Comparison of ENCODE assay signal across 8 cellular contexts in genomic region chr15:59689626-59690236, GRCh38. TPM values are rescaled to one million over a fixed set of nuclear protein-coding genes. Genes with fewer than 3 reads are reported as not detected.
DNase-seq lines count a peak whose midpoint lies in the region; ATAC-seq and TF ChIP-seq lines count a peak whose summit lies in the region.

No MANE protein-coding gene starts in this region.

- TF ChIP-seq CTCF in GM12875 (IDR thresholded peaks at IDR 0.05; ENCODE audit: borderline replicate concordance, insufficient read depth, low read depth, low read length) = no peak
- no peak for TF ChIP-seq CTCF in choroid plexus epithelial cell (conservative IDR thresholded peaks at IDR 0.05; ENCODE audit: low read depth, low read length)
- no peak for TF ChIP-seq CTCF in left lung (IDR thresholded peaks at IDR 0.05)

- peaks cover 18 to 40% of the 10 kb centered on the region in 2 donors for H3K4me1 ChIP-seq in left lung

- no peaks in the 10 kb centered on the region for H3K27me3 ChIP-seq in left lung

- H3K36me3 ChIP-seq in left lung = no peaks in the 10 kb centered on the region

- H3K9me3 ChIP-seq in left lung = no peaks in the 10 kb centered on the region

- intact Hi-C loops in left lung (cut with DNase I) = loop anchor here in 1 of 2 donors (10.0 kb wide), 1 partner anchor 635 kb away; no protein-coding TSS in a partner anchor

- DNase-seq in NCI-H2227 (lab: John Stamatoyannopoulos, UW; ENCODE audit: unreplicated experiment) (peak; percentile 81), choroid plexus epithelial cell (ENCODE audit: low read depth) (peak; percentile 77), left lung (peak; percentile 92 to 94)
- DNase-seq in activated CD4-positive, CD25-positive, alpha-beta regulatory T cell treated with anti-CD3 and anti-CD28 coated beads, Interleukin-2, amount 50 U/mL, for 16 hours (ENCODE audit: low read depth, low spot score) = peak; percentile 19
- peak; percentile 27 to 41 for DNase-seq in stimulated activated CD4-positive, alpha-beta T cell treated with anti-CD3 and anti-CD28 coated beads, Interleukin-2, amount 100 ng/mL, for 48 hours

- peak overlapping the region; percentile 99 to 100 for H3K27ac ChIP-seq in left lung

- peak overlapping the region; percentile 86 for H3K4me3 ChIP-seq in GM12875 (ENCODE audit: low read depth, low read length)
- H3K4me3 ChIP-seq in choroid plexus epithelial cell (ENCODE audit: low read depth, low read length) = peak overlapping the region; percentile 82
- H3K4me3 ChIP-seq in left lung = peak overlapping the region; percentile 89 to 95

- ATAC-seq in left lung = peak; percentile 74
- no peak for ATAC-seq in GM18868 (IDR thresholded peaks at IDR 0.05; ENCODE audit: unreplicated experiment)
- ATAC-seq in HG03039 (IDR thresholded peaks at IDR 0.05; ENCODE audit: unreplicated experiment) = no peak

RNA-seq across cellular contexts. Expression of gene BNIP2, which starts 0.6 kb away (rescaled TPM):
- 10 to 100 TPM; 66.0 to 87.3 TPM for total RNA-seq in left lung

RNA-seq across cellular contexts. Expression of gene GTF2A2, which starts 32.4 kb away (rescaled TPM):
- 100 to 1,000 TPM; 101 to 104 TPM for total RNA-seq in left lung

Comparison
In these comparisons a context has a peak if more than half of its experiments do, and no peak if none do; other contexts are left out.
1. DNase-seq: peak in every context shown above with its lines; median percentile 93 in left lung; 81 in NCI-H2227; 77 in choroid plexus epithelial cell; 34 in stimulated activated CD4-positive, alpha-beta T cell treated with anti-CD3 and anti-CD28 coated beads, Interleukin-2, amount 100 ng/mL, for 48 hours; 19 in activated CD4-positive, CD25-positive, alpha-beta regulatory T cell treated with anti-CD3 and anti-CD28 coated beads, Interleukin-2, amount 50 U/mL, for 16 hours.